ENCODE assay signal across 15 cellular contexts in genomic region chr2:33877348-33878016, GRCh38.
DNase-seq lines count a peak whose midpoint lies in the region; ATAC-seq and TF ChIP-seq lines count a peak whose summit lies in the region.
"Had no signal": no experiment of that assay in that cellular context is flagged by ENCODE, and none has a peak within 500 bp of the region (broad histone marks: within the 10 kb centered on the region; RNA-seq: fewer than 3 reads in every experiment).

No MANE protein-coding gene starts in this region.

- no peak for TF ChIP-seq CTCF in heart right ventricle (IDR thresholded peaks at IDR 0.05)
- TF ChIP-seq CTCF in lower lobe of right lung (IDR thresholded peaks at IDR 0.05): no peak
- no peak for TF ChIP-seq CTCF in testis (IDR thresholded peaks at IDR 0.05)

- ATAC-seq in Right ventricle myocardium inferior (peak; percentile 79), left cardiac atrium (no peak), heart right ventricle (peak in 6 of 8 donors; percentile 58 to 88 (median 76)), lower lobe of right lung (no peak)
- ATAC-seq: A549, HepG2 had no signal

- no peaks in the 10 kb centered on the region for H3K36me3 ChIP-seq in heart right ventricle
- no peaks in the 10 kb centered on the region for H3K36me3 ChIP-seq in lower lobe of right lung
- H3K36me3 ChIP-seq in testis (ENCODE audit: low read depth, missing control alignments): no peaks in the 10 kb centered on the region

- peaks cover 0 to 17% (median 7%) of the 10 kb centered on the region in 9 donors for H3K4me1 ChIP-seq in heart right ventricle
- H3K4me1 ChIP-seq in lower lobe of right lung: no peaks in the 10 kb centered on the region
- no peaks in the 10 kb centered on the region for H3K4me1 ChIP-seq in testis
- H3K4me1 ChIP-seq: A549, Caco-2 had no signal

- 20 to 31% methylated on average over 6 of the region's 6 CpGs for WGBS in heart right ventricle, 2 donors
- 23 to 40% methylated on average over 6 of the region's 6 CpGs for WGBS in testis, 2 donors

- H3K27ac ChIP-seq in heart right ventricle (peak overlapping the region in 7 of 10 donors; percentile 7 to 52 (median 38)), lower lobe of right lung (peak overlapping the region; percentile 37), testis (peak overlapping the region; percentile 45 to 56)
- H3K27ac ChIP-seq: 22Rv1, A549, C4-2B had no signal

- no peak for TF ChIP-seq POLR2A in testis (IDR thresholded peaks at IDR 0.05)

- peaks cover 0 to 25% (median 0%) of the 10 kb centered on the region in 11 donors for H3K9me3 ChIP-seq in heart right ventricle
- no peaks in the 10 kb centered on the region for H3K9me3 ChIP-seq in lower lobe of right lung
- no peaks in the 10 kb centered on the region for H3K9me3 ChIP-seq in testis
- H3K9me3 ChIP-seq: A549, Caco-2 had no signal

- no peaks in the 10 kb centered on the region for H3K27me3 ChIP-seq in heart right ventricle
- no peaks in the 10 kb centered on the region for H3K27me3 ChIP-seq in lower lobe of right lung (ENCODE audit: low read depth)
- H3K27me3 ChIP-seq in testis: no peaks in the 10 kb centered on the region

- no peak for DNase-seq in Right ventricle myocardium inferior (ENCODE audit: missing footprints)
- no peak for DNase-seq in left cardiac atrium
- no peak for DNase-seq in heart right ventricle
- DNase-seq in lower lobe of right lung: no peak
- no peak for DNase-seq in testis
- DNase-seq in GOT3 (lab: John Stamatoyannopoulos, UW): no peak
- no peak for DNase-seq in activated T-cell treated with anti-CD3 and anti-CD28 coated beads for 4 hours
- DNase-seq: AML-193; Caco-2; CD4-positive, alpha-beta T cell; HCEC 1CT had no signal

- H3K4me3 ChIP-seq in heart right ventricle (no peak overlapping the region), lower lobe of right lung (no peak overlapping the region), testis (no peak overlapping the region)
- H3K4me3 ChIP-seq: A549 had no signal

- intact Hi-C loops in Right ventricle myocardium inferior (cut with DNase I) (loop anchor here (2.0 kb wide), 1 partner anchor 13 kb away; no protein-coding TSS in a partner anchor), left cardiac atrium (cut with DNase I) (no loop called here), heart right ventricle (cut with DNase I) (no loop called here), lower lobe of right lung (cut with DNase I) (no loop called here), testis (cut with DNase I; ENCODE audit: low total_unique reads) (no loop called here)

Comparison
In these comparisons a context has a peak if more than half of its experiments do, and no peak if none do; other contexts are left out.
1. ATAC-seq: peak in Right ventricle myocardium inferior (single experiment) and heart right ventricle (6 of 8); none in left cardiac atrium (0 of 2) and lower lobe of right lung (0 of 2).
2. Peak in every context shown above with its lines, with median percentiles within 50 percentile points of each other: H3K27ac ChIP-seq.